19 cellular contexts compared by ENCODE assay signal in the genomic region with DNA sequence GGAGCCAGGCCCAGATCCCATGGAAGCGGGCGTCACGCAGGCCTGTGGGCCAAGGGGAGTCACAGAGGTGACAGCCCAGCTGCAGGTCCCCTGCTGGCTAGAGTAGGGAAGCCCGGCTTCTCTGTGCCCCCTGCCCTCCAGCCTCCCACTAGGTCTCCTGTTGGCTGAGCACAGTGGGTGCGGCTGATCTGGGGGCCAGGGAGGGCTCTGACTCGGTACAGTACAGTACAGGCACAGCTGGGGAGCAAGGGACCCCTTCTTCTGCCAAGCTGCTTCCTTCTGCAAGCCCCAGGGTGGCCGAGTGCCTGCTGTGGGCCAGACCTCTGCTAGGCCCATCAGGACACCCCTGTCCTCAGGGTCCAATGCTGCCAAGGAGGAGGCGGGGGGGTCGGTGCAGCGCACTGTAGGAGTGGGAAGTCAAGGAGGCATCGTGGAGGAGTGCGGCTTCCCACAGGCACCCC. TPM values are rescaled to one million over a fixed set of nuclear protein-coding genes. Genes with fewer than 3 reads are reported as not detected.
DNase-seq lines count a peak whose midpoint lies in the region; ATAC-seq and TF ChIP-seq lines count a peak whose summit lies in the region.
"Had no signal": no experiment of that assay in that cellular context is flagged by ENCODE, and none has a peak within 500 bp of the region (broad histone marks: within the 10 kb centered on the region; RNA-seq: fewer than 3 reads in every experiment).

No MANE protein-coding gene starts in this region.

- DNase-seq in SK-N-SH (peak; percentile 49), Panc1 (ENCODE audit: low read depth, low spot score) (no peak), tibial artery (no peak)
- DNase-seq in activated CD4-positive, alpha-beta T cell treated with anti-CD3 and anti-CD28 coated beads for 4 hours, result no peak
- DNase-seq: activated effector memory CD4-positive, alpha-beta T cell treated with Interleukin-2 at 50 U/mL for 16 hours; cerebellar nuclear complex; DMS153; naive thymus-derived CD4-positive, alpha-beta T cell; NCI-H2029 treated with DMSO at 0.1 percent for 48 hours; NCI-H526; SHP77 treated with DMSO at 0.1 percent for 48 hours; stimulated activated CD4-positive, alpha-beta T cell treated with anti-CD3 and anti-CD28 coated beads, Interleukin-2, amount 100 ng/mL, for 48 hours had no signal

- H3K36me3 ChIP-seq in SK-N-SH (replicated peaks in 1 of 2; ENCODE audit: control insufficient read depth in 1 of 2, insufficient read depth in 2 of 2, low read length in 1 of 2), result no peaks in the 10 kb centered on the region
- no peaks in the 10 kb centered on the region for H3K36me3 ChIP-seq in Panc1 (ENCODE audit: control insufficient read depth, insufficient read depth, low read length)
- peaks cover 0 to 20% of the 10 kb centered on the region in 2 donors for H3K36me3 ChIP-seq in gastroesophageal sphincter
- H3K36me3 ChIP-seq in tibial artery, result peaks cover 9 to 25% (median 23%) of the 10 kb centered on the region in 3 donors

- ATAC-seq in SK-N-SH treated with all-trans-retinoic acid at 6 μM for 48 hours (no peak), Panc1 (no peak), gastroesophageal sphincter (peak; percentile 14), GM21576 (IDR thresholded peaks at IDR 0.05; ENCODE audit: unreplicated experiment) (no peak), HG03460 (IDR thresholded peaks at IDR 0.05; ENCODE audit: unreplicated experiment) (no peak)
- ATAC-seq: naive thymus-derived CD4-positive, alpha-beta T cell; WTC11 had no signal

- in situ Hi-C loops in Panc1 (cut with HindIII; ENCODE audit: low pct_unique_long_range_greater_than_20kb, low sequenced_read_pairs), result no loop called here

- no peak overlapping the region for H3K4me2 ChIP-seq in SK-N-SH

- no peaks in the 10 kb centered on the region for H3K9me3 ChIP-seq in SK-N-SH
- no peaks in the 10 kb centered on the region for H3K9me3 ChIP-seq in Panc1 (ENCODE audit: control insufficient read depth, insufficient read depth, low read depth, low read length)
- no peaks in the 10 kb centered on the region for H3K9me3 ChIP-seq in gastroesophageal sphincter
- no peaks in the 10 kb centered on the region for H3K9me3 ChIP-seq in tibial artery

- H2AFZ ChIP-seq in SK-N-SH (ENCODE audit: low read depth), result no peak overlapping the region

- no peaks in the 10 kb centered on the region for H4K20me1 ChIP-seq in SK-N-SH (ENCODE audit: insufficient read depth)

- H3K79me2 ChIP-seq in SK-N-SH (ENCODE audit: insufficient read depth), result no peaks in the 10 kb centered on the region

- TF ChIP-seq RAD21 in SK-N-SH (IDR thresholded peaks at IDR 0.05; ENCODE audit: low read length), result no peak

- POLR2A ChIA-PET in SK-N-SH (lab: Yijun Ruan, JAX), result no interaction called here
- POLR2A ChIA-PET in Panc1 (lab: Charles Lee), result no interaction called here

- no TSS peak for BruUV-seq in Panc1 (replicated peaks; lab: Mats Ljungman, UMichigan)

- WGBS in SK-N-SH (ENCODE audit: low lambda C conversion rate), result 94% methylated on average over 8 of the region's 12 CpGs
- 93% methylated on average over 5 of the region's 12 CpGs; no CpG with 5 or more reads in 1 of the 2 donors for WGBS in gastroesophageal sphincter (ENCODE audit: low coverage in 1 of 2), 2 donors

- no peaks in the 10 kb centered on the region for H3K9me2 ChIP-seq in SK-N-SH

- CTCF ChIA-PET in SK-N-SH (lab: Yijun Ruan, JAX), result interaction anchor here (0.7 to 3.6 kb wide), 7 partner anchors 10 to 332 kb away, joined by 3 to 94 read pairs (median 5); partner anchors contain the start of gene GGT5
- CTCF ChIA-PET in Panc1 (lab: Charles Lee), result interaction anchor here (0.7 to 0.8 kb wide), 2 partner anchors 51 to 56 kb away, joined by 3 to 4 read pairs; no protein-coding TSS in a partner anchor

- H3K27ac ChIP-seq in SK-N-SH (ENCODE audit: low read depth in 2 of 2, low read length in 1 of 2), result no peak overlapping the region
- H3K27ac ChIP-seq in Panc1 (ENCODE audit: low read length), result peak overlapping the region; percentile 62; the same call in 1 of the 2 replicates
- H3K27ac ChIP-seq in gastroesophageal sphincter, result no peak overlapping the region
- H3K27ac ChIP-seq in tibial artery, result peak overlapping the region; percentile 52 to 62
- H3K27ac ChIP-seq: 22Rv1, HL-60 had no signal

- H3K9ac ChIP-seq in SK-N-SH, result no peak overlapping the region

- H3K27me3 ChIP-seq in SK-N-SH (ENCODE audit: insufficient read depth) (no peaks in the 10 kb centered on the region), Panc1 (ENCODE audit: control insufficient read depth, insufficient read depth, low read length) (no peaks in the 10 kb centered on the region), gastroesophageal sphincter (no peaks in the 10 kb centered on the region), tibial artery (no peaks in the 10 kb centered on the region)

- TF ChIP-seq EP300 in SK-N-SH (IDR thresholded peaks at IDR 0.05; ENCODE audit: borderline replicate concordance in 1 of 2, low read depth in 1 of 2, low read length in 1 of 2) (no peak), gastroesophageal sphincter (IDR thresholded peaks at IDR 0.05) (no peak)

- H3F3A ChIP-seq in SK-N-SH (replicated peaks; ENCODE audit: insufficient read depth), result no peaks in the 10 kb centered on the region

- TF ChIP-seq POLR2A in gastroesophageal sphincter (IDR thresholded peaks at IDR 0.05), result no peak

- H3K4me3 ChIP-seq in SK-N-SH (ENCODE audit: low read depth in 2 of 2, low read length in 1 of 2) (no peak overlapping the region), Panc1 (ENCODE audit: low read depth in 2 of 2, low read length in 2 of 2) (no peak overlapping the region), gastroesophageal sphincter (no peak overlapping the region), tibial artery (no peak overlapping the region)

- TF ChIP-seq CTCF in SK-N-SH (IDR thresholded peaks at IDR 0.05), result no peak
- no peak for TF ChIP-seq CTCF in Panc1 (IDR thresholded peaks at IDR 0.05)
- no peak for TF ChIP-seq CTCF in gastroesophageal sphincter (IDR thresholded peaks at IDR 0.05)
- TF ChIP-seq CTCF in tibial artery (IDR thresholded peaks at IDR 0.05), result no peak

- intact Hi-C loops in Panc1 (cut with micrococcal nuclease; ENCODE audit: unreplicated experiment), result no loop called here
- intact Hi-C loops in tibial artery (cut with DNase I; ENCODE audit: low total_unique reads), result no loop called here

- peaks cover 0 to 15% of the 10 kb centered on the region in 2 experiments; a peak in 1 of 4 replicates for H3K4me1 ChIP-seq in SK-N-SH (ENCODE audit: control insufficient read depth in 1 of 2, insufficient read depth in 2 of 2, low read depth in 1 of 2, low read length in 1 of 2)
- H3K4me1 ChIP-seq in Panc1 (ENCODE audit: control insufficient read depth, insufficient read depth, low read length), result peaks cover 16% of the 10 kb centered on the region
- H3K4me1 ChIP-seq in gastroesophageal sphincter, result peaks cover 0 to 19% (median 4%) of the 10 kb centered on the region in 3 donors
- peaks cover 0 to 35% (median 23%) of the 10 kb centered on the region in 4 donors for H3K4me1 ChIP-seq in tibial artery

TF ChIP-seq in SK-N-SH, 30 proteins besides CTCF, POLR2A, EP300 and RAD21 (continues in another document):
- TF ChIP-seq MEF2A (IDR thresholded peaks at IDR 0.05; ENCODE audit: borderline replicate concordance, low read depth) (no peak), FOXJ3 (CRISPR knock-in tag; IDR thresholded peaks at IDR 0.05) (no peak), SMC3 (IDR thresholded peaks at IDR 0.05; ENCODE audit: low read depth, low read length) (no peak), NFIC (IDR thresholded peaks at IDR 0.05; ENCODE audit: borderline replicate concordance) (no peak), MXI1 (IDR thresholded peaks at IDR 0.05; ENCODE audit: low read depth, low read length) (no peak), JUND (IDR thresholded peaks at IDR 0.05) (no peak)
- TF ChIP-seq, protein P1, sequence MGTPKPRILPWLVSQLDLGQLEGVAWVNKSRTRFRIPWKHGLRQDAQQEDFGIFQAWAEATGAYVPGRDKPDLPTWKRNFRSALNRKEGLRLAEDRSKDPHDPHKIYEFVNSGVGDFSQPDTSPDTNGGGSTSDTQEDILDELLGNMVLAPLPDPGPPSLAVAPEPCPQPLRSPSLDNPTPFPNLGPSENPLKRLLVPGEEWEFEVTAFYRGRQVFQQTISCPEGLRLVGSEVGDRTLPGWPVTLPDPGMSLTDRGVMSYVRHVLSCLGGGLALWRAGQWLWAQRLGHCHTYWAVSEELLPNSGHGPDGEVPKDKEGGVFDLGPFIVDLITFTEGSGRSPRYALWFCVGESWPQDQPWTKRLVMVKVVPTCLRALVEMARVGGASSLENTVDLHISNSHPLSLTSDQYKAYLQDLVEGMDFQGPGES (IDR thresholded peaks at IDR 0.05; ENCODE audit: low read depth, low read length), result no peak

TF ChIP-seq in SK-N-SH treated with all-trans-retinoic acid at 6 μM for 48 hours, 23 proteins besides CTCF, POLR2A, EP300 and RAD21 (continues in another document):
- TF ChIP-seq PATZ1 (CRISPR knock-in tag; IDR thresholded peaks at IDR 0.05; ENCODE audit: borderline replicate concordance) (no peak), OSR1 (CRISPR knock-in tag; IDR thresholded peaks at IDR 0.05) (no peak), ESRRG (CRISPR knock-in tag; IDR thresholded peaks at IDR 0.05) (no peak), ARNTL (CRISPR knock-in tag; IDR thresholded peaks at IDR 0.05; ENCODE audit: borderline replicate concordance, low read depth) (no peak)

RNA-seq across cellular contexts. Expression of gene SUSD2, which starts 10.1 kb away (rescaled TPM):
- polyA plus RNA-seq in SK-N-SH (2012; rRNA removed), result 0.76 and 0.82 TPM in 2 replicates
- polyA plus RNA-seq in SK-N-SH (2012; cell fraction: cytosol; rRNA removed), result 0.18 and 0.26 TPM in 2 replicates
- polyA plus RNA-seq in SK-N-SH (2012; cell fraction: nucleus; rRNA removed), result 1.7 and 2.2 TPM in 2 replicates
- total RNA-seq in Panc1 (2021; ENCODE audit: unreplicated experiment), result 10.6 TPM
- polyA plus RNA-seq in Panc1 (2012; ENCODE audit: insufficient read length), result 41.0 TPM
- total RNA-seq in gastroesophageal sphincter, result 1 to 10 TPM; 2.4 to 5.0 (median 4.4) TPM

RNA-seq across cellular contexts. Expression of gene GGT5, which starts 53.5 kb away (rescaled TPM):
- 3.3 and 4.6 TPM in 2 replicates for polyA plus RNA-seq in SK-N-SH (2012; rRNA removed)
- polyA plus RNA-seq in SK-N-SH (2012; cell fraction: cytosol; rRNA removed), result 1.2 and 2.7 TPM in 2 replicates
- polyA plus RNA-seq in SK-N-SH (2012; cell fraction: nucleus; rRNA removed), result 6.3 and 7.6 TPM in 2 replicates
- total RNA-seq in Panc1 (2021; ENCODE audit: unreplicated experiment) (3.6 TPM), gastroesophageal sphincter (10 to 100 TPM; 26.3 to 38.9 (median 34.7) TPM)
- polyA plus RNA-seq in Panc1 (2012; ENCODE audit: insufficient read length), result 3.3 TPM
- polyA plus RNA-seq: naive thymus-derived CD4-positive, alpha-beta T cell had no signal

Comparison
In these comparisons a context has a peak if more than half of its experiments do, and no peak if none do; other contexts are left out.
1. H3K27ac ChIP-seq: peak in Panc1 (single experiment) and tibial artery (2 of 2); none in SK-N-SH (0 of 2) and gastroesophageal sphincter (0 of 4).